In the genomic region with DNA sequence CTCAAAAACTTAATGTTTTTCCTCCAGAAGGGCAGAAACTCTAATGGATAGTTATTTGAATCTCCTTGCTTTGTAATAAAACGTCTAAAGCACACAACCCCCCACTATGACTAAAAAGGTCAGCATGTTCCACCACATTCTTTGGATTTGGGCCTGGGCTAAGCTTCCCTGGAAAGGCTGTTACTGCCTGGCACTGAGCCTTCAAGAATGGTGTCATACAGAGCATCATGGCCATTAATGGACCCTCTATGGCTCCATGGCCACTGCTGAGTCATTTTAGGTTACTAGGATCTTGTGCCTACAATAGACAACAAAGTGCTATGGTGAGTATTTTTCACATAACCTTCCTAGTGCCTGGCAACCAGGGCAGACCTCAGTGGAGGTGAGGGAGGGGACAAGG, we compare ENCODE assay signal across 10 cellular contexts.
DNase-seq lines count a peak whose midpoint lies in the region; ATAC-seq, FAIRE-seq and TF ChIP-seq lines count a peak whose summit lies in the region.
"Had no signal": no experiment of that assay in that cellular context is flagged by ENCODE, and none has a peak within 500 bp of the region (broad histone marks: within the 10 kb centered on the region; RNA-seq: fewer than 3 reads in every experiment).

No MANE protein-coding gene starts in this region.

- TF ChIP-seq CTCF in pancreas (IDR thresholded peaks at IDR 0.05) = no peak

- H3K4me1 ChIP-seq in pancreas = no peaks in the 10 kb centered on the region

- 5 to 16% methylated on average over 1 of the region's 1 CpG for WGBS in pancreas, 2 donors

- H3K36me3 ChIP-seq in pancreas = no peaks in the 10 kb centered on the region

- H3K27ac ChIP-seq in pancreas = no peak overlapping the region

- no peaks in the 10 kb centered on the region for H3K9me3 ChIP-seq in pancreas

- H3K4me3 ChIP-seq in pancreas = no peak overlapping the region

- intact Hi-C loops in pancreas (cut with DNase I) = no loop called here

- peak; percentile 28 to 82 (median 66) for ATAC-seq in pancreas
- no peak for ATAC-seq in HG03139 (IDR thresholded peaks at IDR 0.05; ENCODE audit: unreplicated experiment)
- no peak for ATAC-seq in HG02973 (IDR thresholded peaks at IDR 0.05; ENCODE audit: unreplicated experiment)
- ATAC-seq in HG02870 (IDR thresholded peaks at IDR 0.05; ENCODE audit: unreplicated experiment) = no peak

- DNase-seq in AG08396 (ENCODE audit: low spot score) (peak; percentile 47), RPMI7951 (ENCODE audit: low read depth) (peak; percentile 8), fibroblast of the conjunctiva (ENCODE audit: low read depth) (peak; percentile 92), pancreas (peak in 3 of 6 donors; percentile 5 to 37 (median 17)), NCI-H345 treated with DMSO at 0.1 percent for 48 hours (lab: John Stamatoyannopoulos, UW; ENCODE audit: unreplicated experiment) (no peak)
- DNase-seq: Karpas-422, NCI-H748 treated with DMSO at 0.1 percent for 48 hours had no signal

- no peaks in the 10 kb centered on the region for H3K27me3 ChIP-seq in pancreas

- FAIRE-seq in pancreas (lab: Jason Lieb, UNC) = no peak

Comparison
In these comparisons a context has a peak if more than half of its experiments do, and no peak if none do; other contexts are left out.
1. ATAC-seq: peak in pancreas (4 of 4); none in HG03139 (single experiment), HG02973 (single experiment) and HG02870 (single experiment).